Comparison of ENCODE assay signal across 10 cellular contexts in genomic region chr19:17797397-17798201, GRCh38.
DNase-seq lines count a peak whose midpoint lies in the region; ATAC-seq and TF ChIP-seq lines count a peak whose summit lies in the region.
"Had no signal": no experiment of that assay in that cellular context is flagged by ENCODE, and none has a peak within 500 bp of the region (broad histone marks: within the 10 kb centered on the region; RNA-seq: fewer than 3 reads in every experiment).

No MANE protein-coding gene starts in this region.

- H3K4me1 ChIP-seq in HEK293 (ENCODE audit: control insufficient read depth, insufficient read depth, low read length) (no peaks in the 10 kb centered on the region), RWPE2 (ENCODE audit: insufficient read depth, poor library complexity, severe bottlenecking) (peaks cover 27% of the 10 kb centered on the region)

- H3K4me3 ChIP-seq in HEK293 (ENCODE audit: low read depth, low read length) (no peak overlapping the region), RWPE2 (ENCODE audit: severe bottlenecking) (no peak overlapping the region), foreskin fibroblast (ENCODE audit: low read depth in 1 of 2, low read length in 2 of 2) (no peak overlapping the region)

- no peaks in the 10 kb centered on the region for H3K36me3 ChIP-seq in HEK293 (ENCODE audit: control insufficient read depth in 2 of 2, insufficient read depth in 1 of 2, low read length in 2 of 2)
- H3K36me3 ChIP-seq in RWPE2 (ENCODE audit: low read depth) = no peaks in the 10 kb centered on the region

- DNase-seq in RWPE2 (ENCODE audit: low spot score) = peak; percentile 85
- peak; percentile 48 to 78 for DNase-seq in foreskin fibroblast
- DNase-seq in stimulated activated CD4-positive, alpha-beta T cell treated with anti-CD3 and anti-CD28 coated beads, TNF-alpha, amount 100 ng/mL, for 48 hours (ENCODE audit: low read depth in 3 of 3) = peak; percentile 46 to 75 (median 51)
- no peak for DNase-seq in NK-92 treated with Interleukin-12 subunit alpha and Interleukin-12 subunit beta, amount 100 ng/mL, for 24 hours (lab: John Stamatoyannopoulos, UW)
- no peak for DNase-seq in NCI-H2107 treated with DMSO at 0.1 percent for 48 hours (lab: John Stamatoyannopoulos, UW; ENCODE audit: unreplicated experiment)
- DNase-seq in anterior cingulate cortex (lab: John Stamatoyannopoulos, UW) = no peak
- DNase-seq in NCI-H446 treated with DMSO at 0.1 percent for 48 hours (lab: John Stamatoyannopoulos, UW) = no peak
- DNase-seq: activated B cell treated with CpG ODN at 0.5 μM for 24 hours, NCI-H1694 had no signal

- CTCF ChIA-PET in HEK293 (lab: Yijun Ruan, JAX) = interaction anchor here (0.6 to 1.2 kb wide), 5 partner anchors 13 to 189 kb away, joined by 3 to 5 read pairs (median 3); no protein-coding TSS in a partner anchor

- no peaks in the 10 kb centered on the region for H3K27me3 ChIP-seq in RWPE2 (ENCODE audit: insufficient read depth, poor library complexity, severe bottlenecking)

- ATAC-seq in RWPE2 (ENCODE audit: low read depth) = peak; percentile 73

- H3K9me3 ChIP-seq in HEK293 (ENCODE audit: control insufficient read depth, insufficient read depth, low read depth, low read length) (no peaks in the 10 kb centered on the region), RWPE2 (ENCODE audit: severe bottlenecking) (no peaks in the 10 kb centered on the region)

- TF ChIP-seq CTCF in HEK293 (tag by site-specific recombination; IDR thresholded peaks at IDR 0.05) = no peak
- TF ChIP-seq CTCF in RWPE2 (IDR thresholded peaks at IDR 0.05; ENCODE audit: poor library complexity, severe bottlenecking) = no peak
- TF ChIP-seq CTCF in foreskin fibroblast (IDR thresholded peaks at IDR 0.05; ENCODE audit: low read depth, low read length) = no peak

- H3K27ac ChIP-seq in HEK293 (ENCODE audit: extremely low read depth, low read depth, low read length) = no peak overlapping the region
- H3K27ac ChIP-seq in RWPE2 (ENCODE audit: poor library complexity, severe bottlenecking) = peak overlapping the region; percentile 85

- POLR2A ChIA-PET in HEK293 (lab: Yijun Ruan, JAX) = no interaction called here

TF ChIP-seq in HEK293, 187 proteins besides CTCF, POLR2A, EP300 and RAD21:
- TF ChIP-seq ZNF48 (tag by site-specific recombination; IDR thresholded peaks at IDR 0.05) = no peak
- TF ChIP-seq ZBTB20 (tag by site-specific recombination; IDR thresholded peaks at IDR 0.05) = peak; percentile 30; the same call in 1 of the 2 replicates
- no peak for TF ChIP-seq GLIS1 (tag by site-specific recombination; IDR thresholded peaks at IDR 0.05)
- no peak for TF ChIP-seq ZBTB17 (tag by site-specific recombination; IDR thresholded peaks at IDR 0.05)
- TF ChIP-seq ELK4 (IDR thresholded peaks at IDR 0.05; ENCODE audit: borderline replicate concordance, low read depth, low read length) = no peak
- TF ChIP-seq SP7 (tag by site-specific recombination; IDR thresholded peaks at IDR 0.05) = 0 out of 2 replicates have a peak, but pooled peaks have one; percentile 15
- no peak for TF ChIP-seq ZBTB7A (tag by site-specific recombination; IDR thresholded peaks at IDR 0.05; ENCODE audit: low read depth)
- TF ChIP-seq ZBTB11 (tag by site-specific recombination; conservative IDR thresholded peaks at IDR 0.05; ENCODE audit: low read depth) = no peak
- TF ChIP-seq ZNF335 (tag by site-specific recombination; conservative IDR thresholded peaks at IDR 0.05) = peak; percentile 61

Comparison
In these comparisons a context has a peak if more than half of its experiments do, and no peak if none do; other contexts are left out.
1. DNase-seq: peak in RWPE2 (single experiment), foreskin fibroblast (2 of 2) and stimulated activated CD4-positive, alpha-beta T cell treated with anti-CD3 and anti-CD28 coated beads, TNF-alpha, amount 100 ng/mL, for 48 hours (3 of 3); none in NK-92 treated with Interleukin-12 subunit alpha and Interleukin-12 subunit beta, amount 100 ng/mL, for 24 hours (single experiment), NCI-H2107 treated with DMSO at 0.1 percent for 48 hours (single experiment), anterior cingulate cortex (0 of 58) and NCI-H446 treated with DMSO at 0.1 percent for 48 hours (single experiment).